Comparison of ENCODE assay signal across 17 cellular contexts in the genomic region with DNA sequence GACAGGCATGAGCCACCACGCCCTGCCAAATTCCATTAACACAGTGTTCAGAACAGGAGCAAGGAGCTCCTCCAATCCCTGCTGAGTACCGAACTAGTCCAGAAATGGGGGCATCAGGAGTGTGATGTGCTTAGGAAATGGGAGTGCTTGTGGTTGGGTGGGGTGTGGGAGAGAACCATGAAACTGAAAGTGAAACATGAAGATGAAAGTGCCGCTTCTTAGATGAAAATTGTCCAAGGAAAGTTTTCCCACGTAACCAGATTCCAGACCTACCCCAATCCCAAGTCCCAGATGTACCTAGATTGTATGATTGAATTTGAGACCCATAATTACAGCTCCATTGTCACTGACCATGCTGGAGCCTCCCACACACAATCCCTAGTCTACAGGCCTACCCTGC. TPM values are rescaled to one million over a fixed set of nuclear protein-coding genes. Genes with fewer than 3 reads are reported as not detected.
DNase-seq lines count a peak whose midpoint lies in the region; ATAC-seq and TF ChIP-seq lines count a peak whose summit lies in the region.
"Had no signal": no experiment of that assay in that cellular context is flagged by ENCODE, and none has a peak within 500 bp of the region (broad histone marks: within the 10 kb centered on the region; RNA-seq: fewer than 3 reads in every experiment).

No MANE protein-coding gene starts in this region.

- H3K27me3 Mint-ChIP-seq in activated CD8-positive, alpha-beta memory T cell treated with anti-CD3 and anti-CD28 coated beads, Interleukin-2, amount 10 ng/mL, durations not matched to agents 7 days and 5 days: no peaks in the 10 kb centered on the region
- no peaks in the 10 kb centered on the region for H3K27me3 Mint-ChIP-seq in IgD-negative memory B cell
- H3K27me3 Mint-ChIP-seq in activated CD8-positive, alpha-beta T cell treated with anti-CD3 and anti-CD28 coated beads, Interleukin-2, amount 10 ng/mL, durations not matched to agents 7 days and 5 days (ENCODE audit: low read depth): no peaks in the 10 kb centered on the region
- H3K27me3 Mint-ChIP-seq in naive thymus-derived CD8-positive, alpha-beta T cell: no peaks in the 10 kb centered on the region

- no peak overlapping the region for H3K27ac ChIP-seq in osteoblast (ENCODE audit: low read depth, low read length)
- H3K27ac ChIP-seq: coronary artery, gastroesophageal sphincter had no signal

- no peak for TF ChIP-seq CTCF in osteoblast (IDR thresholded peaks at IDR 0.05; ENCODE audit: extremely low read depth, low read depth, low read length)

- no peaks in the 10 kb centered on the region for H4K20me1 ChIP-seq in osteoblast (ENCODE audit: insufficient read depth, low read length)

- peak overlapping the region; percentile 81 for H3K4me3 Mint-ChIP-seq in activated CD8-positive, alpha-beta memory T cell treated with anti-CD3 and anti-CD28 coated beads, Interleukin-2, amount 10 ng/mL, durations not matched to agents 7 days and 5 days
- H3K4me3 Mint-ChIP-seq in IgD-negative memory B cell: peak overlapping the region; percentile 16 to 58 (median 34)
- H3K4me3 Mint-ChIP-seq in activated CD8-positive, alpha-beta T cell treated with anti-CD3 and anti-CD28 coated beads, Interleukin-2, amount 10 ng/mL, durations not matched to agents 7 days and 5 days: peak overlapping the region; percentile 74
- H3K4me3 Mint-ChIP-seq in naive thymus-derived CD8-positive, alpha-beta T cell: peak overlapping the region in 5 of 10 donors; percentile 6 to 80 (median 44)

- no peaks in the 10 kb centered on the region for H3K36me3 ChIP-seq in osteoblast (ENCODE audit: insufficient read depth, low read length)

- no peaks in the 10 kb centered on the region for H3K79me2 ChIP-seq in osteoblast (ENCODE audit: insufficient read depth, low read length)

- peaks cover 28% of the 10 kb centered on the region for H3K4me1 Mint-ChIP-seq in activated CD8-positive, alpha-beta memory T cell treated with anti-CD3 and anti-CD28 coated beads, Interleukin-2, amount 10 ng/mL, durations not matched to agents 7 days and 5 days
- H3K4me1 Mint-ChIP-seq in IgD-negative memory B cell: peaks cover 0 to 12% (median 10%) of the 10 kb centered on the region in 3 donors
- H3K4me1 Mint-ChIP-seq in activated CD8-positive, alpha-beta T cell treated with anti-CD3 and anti-CD28 coated beads, Interleukin-2, amount 10 ng/mL, durations not matched to agents 7 days and 5 days (ENCODE audit: low read depth): peaks cover 30% of the 10 kb centered on the region
- peaks cover 7 to 24% (median 20%) of the 10 kb centered on the region in 4 donors for H3K4me1 Mint-ChIP-seq in naive thymus-derived CD8-positive, alpha-beta T cell

- no peaks in the 10 kb centered on the region for H3K36me3 Mint-ChIP-seq in activated CD8-positive, alpha-beta memory T cell treated with anti-CD3 and anti-CD28 coated beads, Interleukin-2, amount 10 ng/mL, durations not matched to agents 7 days and 5 days
- peaks cover 3% of the 10 kb centered on the region for H3K36me3 Mint-ChIP-seq in IgD-negative memory B cell
- H3K36me3 Mint-ChIP-seq in activated CD8-positive, alpha-beta T cell treated with anti-CD3 and anti-CD28 coated beads, Interleukin-2, amount 10 ng/mL, durations not matched to agents 7 days and 5 days (ENCODE audit: low read depth): no peaks in the 10 kb centered on the region
- H3K36me3 Mint-ChIP-seq in naive thymus-derived CD8-positive, alpha-beta T cell: no peaks in the 10 kb centered on the region

- H3K27me3 ChIP-seq in osteoblast (ENCODE audit: insufficient read depth, low read length): no peaks in the 10 kb centered on the region
- H3K27me3 ChIP-seq: gastroesophageal sphincter, stomach had no signal

- H3K4me2 ChIP-seq in osteoblast (ENCODE audit: insufficient read depth, low read length): peak overlapping the region; percentile 11

- POLR2A ChIA-PET in activated CD8-positive, alpha-beta T cell treated with anti-CD3 and anti-CD28 coated beads, Interleukin-2, amount 10 ng/mL, durations not matched to agents 7 days and 5 days (lab: Charles Lee): no interaction called here
- POLR2A ChIA-PET in naive thymus-derived CD8-positive, alpha-beta T cell (lab: Charles Lee): interaction anchor here (0.8 to 9.6 kb wide), 6 partner anchors 17 to 379 kb away, joined by 3 to 188 read pairs (median 5); a partner anchor contains a TSS

- DNase-seq in activated CD8-positive, alpha-beta memory T cell treated with anti-CD3 and anti-CD28 coated beads, Interleukin-2, amount 10 ng/mL, durations not matched to agents 7 days and 5 days: no peak
- DNase-seq in activated CD8-positive, alpha-beta memory T cell treated with anti-CD3 and anti-CD28 coated beads, Interleukin-2, amount 50 U/mL, for 48 hours: no peak
- no peak for DNase-seq in activated CD8-positive, alpha-beta T cell treated with anti-CD3 and anti-CD28 coated beads, Interleukin-2, amount 10 ng/mL, durations not matched to agents 7 days and 5 days
- DNase-seq in osteoblast (ENCODE audit: insufficient read length, low spot score, missing footprints) (no peak), germinal center (ENCODE audit: low spot score) (no peak)
- DNase-seq in naive thymus-derived CD8-positive, alpha-beta T cell: no peak
- DNase-seq: activated CD4-positive, alpha-beta T cell treated with anti-CD3 and anti-CD28 coated beads, Interleukin-2, amount 50 U/mL, for 1 hour; activated gamma-delta T cell treated with Interleukin-2 at 50 U/mL for 16 hours; GDM1; left ventricle myocardium superior; SHP77; stomach; T-helper 9 cell had no signal

- H3K4me3 ChIP-seq in osteoblast (ENCODE audit: insufficient read depth, low read length): no peak overlapping the region
- H3K4me3 ChIP-seq: coronary artery, gastroesophageal sphincter, stomach had no signal

- CTCF ChIA-PET in activated CD8-positive, alpha-beta memory T cell treated with anti-CD3 and anti-CD28 coated beads, Interleukin-2, amount 10 ng/mL, durations not matched to agents 7 days and 5 days (lab: Charles Lee): interaction anchor here (0.7 to 8.6 kb wide), 11 partner anchors 9 to 289 kb away, joined by 3 to 185 read pairs (median 4); a partner anchor contains a TSS
- CTCF ChIA-PET in activated CD8-positive, alpha-beta T cell treated with anti-CD3 and anti-CD28 coated beads, Interleukin-2, amount 10 ng/mL, durations not matched to agents 7 days and 5 days (lab: Charles Lee): interaction anchor here (0.9 to 10.0 kb wide), 8 partner anchors 15 to 286 kb away, joined by 3 to 183 read pairs (median 4); a partner anchor contains a TSS

- H3K9me3 ChIP-seq in osteoblast (ENCODE audit: low read depth, low read length): no peaks in the 10 kb centered on the region
- H3K9me3 ChIP-seq: gastroesophageal sphincter, stomach had no signal

- peaks cover 20% of the 10 kb centered on the region for H3K4me1 ChIP-seq in osteoblast (ENCODE audit: insufficient read depth, low read length)

- H3K9me3 Mint-ChIP-seq in activated CD8-positive, alpha-beta memory T cell treated with anti-CD3 and anti-CD28 coated beads, Interleukin-2, amount 10 ng/mL, durations not matched to agents 7 days and 5 days (ENCODE audit: low read depth): no peaks in the 10 kb centered on the region
- no peaks in the 10 kb centered on the region for H3K9me3 Mint-ChIP-seq in IgD-negative memory B cell
- no peaks in the 10 kb centered on the region for H3K9me3 Mint-ChIP-seq in activated CD8-positive, alpha-beta T cell treated with anti-CD3 and anti-CD28 coated beads, Interleukin-2, amount 10 ng/mL, durations not matched to agents 7 days and 5 days (ENCODE audit: insufficient read depth)
- no peaks in the 10 kb centered on the region for H3K9me3 Mint-ChIP-seq in naive thymus-derived CD8-positive, alpha-beta T cell

- H3K27ac Mint-ChIP-seq in activated CD8-positive, alpha-beta memory T cell treated with anti-CD3 and anti-CD28 coated beads, Interleukin-2, amount 10 ng/mL, durations not matched to agents 7 days and 5 days: peak overlapping the region; percentile 77
- no peak overlapping the region for H3K27ac Mint-ChIP-seq in IgD-negative memory B cell
- peak overlapping the region; percentile 69 for H3K27ac Mint-ChIP-seq in activated CD8-positive, alpha-beta T cell treated with anti-CD3 and anti-CD28 coated beads, Interleukin-2, amount 10 ng/mL, durations not matched to agents 7 days and 5 days
- peak overlapping the region in 3 of 10 donors; percentile 65 to 79 (median 72) for H3K27ac Mint-ChIP-seq in naive thymus-derived CD8-positive, alpha-beta T cell

- no peak for ATAC-seq in activated CD8-positive, alpha-beta memory T cell treated with anti-CD3 and anti-CD28 coated beads, Interleukin-2, amount 10 ng/mL, durations not matched to agents 7 days and 5 days
- ATAC-seq in activated CD8-positive, alpha-beta T cell treated with anti-CD3 and anti-CD28 coated beads, Interleukin-2, amount 10 ng/mL, durations not matched to agents 7 days and 5 days: no peak
- no peak for ATAC-seq in naive thymus-derived CD8-positive, alpha-beta T cell
- ATAC-seq in HG03039 (IDR thresholded peaks at IDR 0.05; ENCODE audit: unreplicated experiment): no peak
- ATAC-seq: gastroesophageal sphincter, left ventricle myocardium superior had no signal

- H2AFZ ChIP-seq in osteoblast (ENCODE audit: low read length): no peak overlapping the region

RNA-seq across cellular contexts. Expression of a gene that starts 16.6 kb away (rescaled TPM):
- total RNA-seq in activated CD8-positive, alpha-beta memory T cell treated with anti-CD3 and anti-CD28 coated beads, Interleukin-2, amount 10 ng/mL, durations not matched to agents 7 days and 5 days: 10 to 100 TPM; 39.9 to 56.2 TPM
- 44.1 TPM for polyA plus RNA-seq in IgD-negative memory B cell
- total RNA-seq in activated CD8-positive, alpha-beta T cell treated with anti-CD3 and anti-CD28 coated beads, Interleukin-2, amount 10 ng/mL, durations not matched to agents 7 days and 5 days: 10 to 100 TPM; 45.8 to 52.8 TPM
- 31.1 and 39.8 TPM in 2 replicates for total RNA-seq in osteoblast
- 10 to 100 TPM; 88.1 to 90.4 TPM for total RNA-seq in naive thymus-derived CD8-positive, alpha-beta T cell
- polyA plus RNA-seq in naive thymus-derived CD8-positive, alpha-beta T cell: 10 to 100 TPM; 51.8 to 57.1 (median 55.5) TPM

Comparison
In these comparisons a context has a peak if more than half of its experiments do, and no peak if none do; other contexts are left out.
1. H3K27ac Mint-ChIP-seq: peak in activated CD8-positive, alpha-beta memory T cell treated with anti-CD3 and anti-CD28 coated beads, Interleukin-2, amount 10 ng/mL, durations not matched to agents 7 days and 5 days (single experiment) and activated CD8-positive, alpha-beta T cell treated with anti-CD3 and anti-CD28 coated beads, Interleukin-2, amount 10 ng/mL, durations not matched to agents 7 days and 5 days (single experiment); none in IgD-negative memory B cell (0 of 3).